In genomic region chr17:65664696-65665095, GRCh38 we compare ENCODE assay signal across 37 cellular contexts.
"Had no signal": no experiment of that assay in that cellular context is flagged by ENCODE, and none has a peak within 500 bp of the region (broad histone marks: within the 10 kb centered on the region; RNA-seq: fewer than 3 reads in every experiment).

No MANE protein-coding gene starts in this region.

- H3K4me3 ChIP-seq: adrenal gland, body of pancreas, breast epithelium had no signal

- H3K36me3 ChIP-seq: adrenal gland, brain microvascular endothelial cell, breast epithelium, WERI-Rb-1 had no signal

- H3K4me1 ChIP-seq: adrenal gland, body of pancreas, breast epithelium had no signal

- H3K9me3 ChIP-seq: adrenal gland, body of pancreas, breast epithelium had no signal

- H3K27me3 ChIP-seq: adrenal gland, body of pancreas, brain microvascular endothelial cell, breast epithelium had no signal

- H3K27ac ChIP-seq: adrenal gland, body of pancreas, brain microvascular endothelial cell, breast epithelium, WERI-Rb-1 had no signal

- DNase-seq: activated CD4-positive, alpha-beta memory T cell treated with anti-CD3 and anti-CD28 coated beads, Interleukin-2, amount 10 ng/mL, durations not matched to agents 7 days and 5 days; activated CD4-positive, alpha-beta T cell treated with anti-CD3 and anti-CD28 coated beads for 1 hour; activated CD4-positive, alpha-beta T cell treated with anti-CD3 and anti-CD28 coated beads for 36 hours; activated CD4-positive, alpha-beta T cell treated with anti-CD3 and anti-CD28 coated beads for 48 hours; activated CD4-positive, alpha-beta T cell treated with anti-CD3 and anti-CD28 coated beads, Interleukin-2, amount 10 ng/mL, durations not matched to agents 7 days and 5 days; activated CD4-positive, alpha-beta T cell treated with anti-CD3 and anti-CD28 coated beads, Interleukin-2, amount 50 U/mL, for 48 hours; activated CD4-positive, CD25-positive, alpha-beta regulatory T cell; activated CD8-positive, alpha-beta memory T cell treated with anti-CD3 and anti-CD28 coated beads for 24 hours; activated CD8-positive, alpha-beta memory T cell treated with anti-CD3 and anti-CD28 coated beads, Interleukin-2, amount 10 ng/mL, durations not matched to agents 7 days and 5 days; activated CD8-positive, alpha-beta memory T cell treated with anti-CD3 and anti-CD28 coated beads, Interleukin-2, amount 50 U/mL, for 48 hours; activated CD8-positive, alpha-beta T cell treated with anti-CD3 and anti-CD28 coated beads, Interleukin-2, amount 10 ng/mL, durations not matched to agents 7 days and 5 days; activated effector memory CD4-positive, alpha-beta T cell treated with anti-CD3 and anti-CD28 coated beads, Interleukin-2, amount 50 U/mL, for 16 hours; activated gamma-delta T cell treated with Interleukin-2 at 50 U/mL for 16 hours; activated naive CD4-positive, alpha-beta T cell; activated naive CD4-positive, alpha-beta T cell treated with anti-CD3 and anti-CD28 coated beads for 36 hours; activated naive CD4-positive, alpha-beta T cell treated with anti-CD3 and anti-CD28 coated beads, Interleukin-2, amount 50 U/mL, for 16 hours; activated naive CD8-positive, alpha-beta T cell treated with anti-CD3 and anti-CD28 coated beads for 36 hours; activated T-cell treated with anti-CD3 and anti-CD28 coated beads, Interleukin-2, amount 50 U/mL, for 1 hour; activated T-cell treated with anti-CD3 and anti-CD28 coated beads, Interleukin-2, amount 50 U/mL, for 4 hours; activated T-cell treated with anti-CD3 and anti-CD28 coated beads, Interleukin-2, amount 50 U/mL, for 72 hours; adrenal gland; amniotic stem cell; aorta; body of pancreas; central memory CD4-positive, alpha-beta T cell; T-helper 1 cell; T-helper 2 cell; T-helper 9 cell; WERI-Rb-1 had no signal

- FAIRE-seq: astrocyte, TTC549 had no signal

- ATAC-seq: activated CD4-positive, alpha-beta T cell treated with anti-CD3 and anti-CD28 coated beads for 36 hours; activated CD4-positive, CD25-positive, alpha-beta regulatory T cell treated with anti-CD3 and anti-CD28 coated beads, Interleukin-2, amount 50 U/mL, for 24 hours; activated CD8-positive, alpha-beta memory T cell treated with anti-CD3 and anti-CD28 coated beads, Interleukin-2, amount 10 ng/mL, durations not matched to agents 7 days and 5 days; activated CD8-positive, alpha-beta T cell treated with anti-CD3 and anti-CD28 coated beads, Interleukin-2, amount 10 ng/mL, durations not matched to agents 7 days and 5 days; activated naive CD4-positive, alpha-beta T cell treated with anti-CD3 and anti-CD28 coated beads, Interleukin-2, amount 50 U/mL, for 72 hours; activated T-cell treated with anti-CD3 and anti-CD28 coated beads, Interleukin-2, amount 50 U/mL, for 4 hours; activated T-cell treated with anti-CD3 and anti-CD28 coated beads, Interleukin-2, amount 50 U/mL, for 72 hours; activated T-helper 17 cell treated with anti-CD3 and anti-CD28 coated beads, Interleukin-2, amount 50 U/mL, for 72 hours; body of pancreas; WTC11 had no signal
